22 cellular contexts compared by ENCODE assay signal in the genomic region with DNA sequence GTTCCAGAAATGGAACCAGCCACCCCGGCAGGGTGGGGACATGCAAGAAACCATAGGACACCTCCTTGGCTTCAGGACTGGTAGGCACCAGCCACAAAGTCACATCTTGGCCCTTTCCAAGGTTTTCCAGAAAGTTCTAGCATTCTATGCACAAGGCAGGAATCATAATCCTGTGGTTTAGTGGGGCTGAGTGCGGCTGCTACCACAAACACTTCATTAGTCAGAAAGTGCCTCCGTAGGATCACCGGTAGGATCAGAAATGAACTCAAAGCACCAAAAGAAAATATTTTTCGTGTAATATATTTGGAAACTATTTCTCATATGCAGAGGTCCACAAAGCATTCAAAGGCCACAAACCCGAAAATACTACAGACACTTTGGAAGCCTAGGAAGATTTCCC.
"Had no signal": no experiment of that assay in that cellular context is flagged by ENCODE, and none has a peak within 500 bp of the region (broad histone marks: within the 10 kb centered on the region; RNA-seq: fewer than 3 reads in every experiment).

No MANE protein-coding gene starts in this region.

- H3K27ac ChIP-seq: colonic mucosa, left lung had no signal

- H3K36me3 Mint-ChIP-seq: brain had no signal

- DNase-seq: activated CD4-positive, alpha-beta memory T cell treated with anti-CD3 and anti-CD28 coated beads, Interleukin-2, amount 10 ng/mL, durations not matched to agents 7 days and 5 days; activated CD4-positive, alpha-beta T cell treated with anti-CD3 and anti-CD28 coated beads for 48 hours; activated CD4-positive, CD25-positive, alpha-beta regulatory T cell; activated effector memory CD4-positive, alpha-beta T cell treated with Interleukin-2 at 50 U/mL for 16 hours; activated T-cell treated with anti-CD3 and anti-CD28 coated beads, Interleukin-2, amount 50 U/mL, for 1 hour; amniotic stem cell; central memory CD4-positive, alpha-beta T cell; colonic mucosa; foreskin melanocyte; glutamatergic neuron; kidney; left lung; mucosa of descending colon; naive thymus-derived CD4-positive, alpha-beta T cell; posterior cingulate gyrus; SIG-M5; stimulated activated CD4-positive, alpha-beta T cell treated with anti-CD3 and anti-CD28 coated beads, Interleukin-2, amount 100 ng/mL, for 24 hours; stimulated activated naive CD8-positive, alpha-beta T cell treated with anti-CD3 and anti-CD28 coated beads, Interleukin-15, Interleukin-2, amounts not matched to agents 100 U/mL and 50 U/mL, for 24 hours; T-cell had no signal

- H3K9me3 ChIP-seq: colonic mucosa, left lung, mucosa of descending colon had no signal

- H3K36me3 ChIP-seq: colonic mucosa, left lung had no signal

- H3K4me3 ChIP-seq: colonic mucosa, left lung, mucosa of descending colon had no signal

- H3K27ac Mint-ChIP-seq: activated CD4-positive, alpha-beta memory T cell treated with anti-CD3 and anti-CD28 coated beads, Interleukin-2, amount 10 ng/mL, durations not matched to agents 7 days and 5 days; activated naive CD4-positive, alpha-beta T cell treated with anti-CD3 and anti-CD28 coated beads, Interleukin-2, amount 50 U/mL, for 72 hours; T-cell had no signal

- ATAC-seq: activated naive CD4-positive, alpha-beta T cell treated with anti-CD3 and anti-CD28 coated beads, Interleukin-2, amount 50 U/mL, for 72 hours; left lung; mucosa of descending colon; naive thymus-derived CD4-positive, alpha-beta T cell; stimulated activated naive CD8-positive, alpha-beta T cell treated with anti-CD3 and anti-CD28 coated beads, Interleukin-15, Interleukin-2, amounts not matched to agents 100 U/mL and 50 U/mL, for 24 hours; T-cell had no signal

- H3K9me3 Mint-ChIP-seq: activated CD4-positive, alpha-beta memory T cell treated with anti-CD3 and anti-CD28 coated beads, Interleukin-2, amount 10 ng/mL, durations not matched to agents 7 days and 5 days; T-cell had no signal

- H3K27me3 Mint-ChIP-seq: T-cell, type B pancreatic cell had no signal

- FAIRE-seq: kidney had no signal

- H3K4me3 Mint-ChIP-seq: activated CD4-positive, alpha-beta memory T cell treated with anti-CD3 and anti-CD28 coated beads, Interleukin-2, amount 10 ng/mL, durations not matched to agents 7 days and 5 days; brain; naive thymus-derived CD4-positive, alpha-beta T cell; T-cell had no signal

- H3K27me3 ChIP-seq: colonic mucosa, left lung had no signal
